Comparison of ENCODE assay signal across 1 cellular context in genomic region chr7:127253289-127254162, GRCh38.
TF ChIP-seq lines count a peak whose summit lies in the region.

No MANE protein-coding gene starts in this region.

TF ChIP-seq in GM12878, 131 proteins besides CTCF, POLR2A, EP300 and RAD21 (continued from another document):
- TF ChIP-seq, protein P1, sequence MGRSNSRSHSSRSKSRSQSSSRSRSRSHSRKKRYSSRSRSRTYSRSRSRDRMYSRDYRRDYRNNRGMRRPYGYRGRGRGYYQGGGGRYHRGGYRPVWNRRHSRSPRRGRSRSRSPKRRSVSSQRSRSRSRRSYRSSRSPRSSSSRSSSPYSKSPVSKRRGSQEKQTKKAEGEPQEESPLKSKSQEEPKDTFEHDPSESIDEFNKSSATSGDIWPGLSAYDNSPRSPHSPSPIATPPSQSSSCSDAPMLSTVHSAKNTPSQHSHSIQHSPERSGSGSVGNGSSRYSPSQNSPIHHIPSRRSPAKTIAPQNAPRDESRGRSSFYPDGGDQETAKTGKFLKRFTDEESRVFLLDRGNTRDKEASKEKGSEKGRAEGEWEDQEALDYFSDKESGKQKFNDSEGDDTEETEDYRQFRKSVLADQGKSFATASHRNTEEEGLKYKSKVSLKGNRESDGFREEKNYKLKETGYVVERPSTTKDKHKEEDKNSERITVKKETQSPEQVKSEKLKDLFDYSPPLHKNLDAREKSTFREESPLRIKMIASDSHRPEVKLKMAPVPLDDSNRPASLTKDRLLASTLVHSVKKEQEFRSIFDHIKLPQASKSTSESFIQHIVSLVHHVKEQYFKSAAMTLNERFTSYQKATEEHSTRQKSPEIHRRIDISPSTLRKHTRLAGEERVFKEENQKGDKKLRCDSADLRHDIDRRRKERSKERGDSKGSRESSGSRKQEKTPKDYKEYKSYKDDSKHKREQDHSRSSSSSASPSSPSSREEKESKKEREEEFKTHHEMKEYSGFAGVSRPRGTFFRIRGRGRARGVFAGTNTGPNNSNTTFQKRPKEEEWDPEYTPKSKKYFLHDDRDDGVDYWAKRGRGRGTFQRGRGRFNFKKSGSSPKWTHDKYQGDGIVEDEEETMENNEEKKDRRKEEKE (IDR thresholded peaks at IDR 0.05): no peak
- TF ChIP-seq ZNF274 (IDR thresholded peaks at IDR 0.05; ENCODE audit: insufficient read depth, insufficient read length) (no peak), RELA (IDR thresholded peaks at IDR 0.05; ENCODE audit: borderline replicate concordance, partially characterized antibody) (no peak), SRF (IDR thresholded peaks at IDR 0.05; ENCODE audit: low read depth in 2 of 2, low read length in 2 of 2) (no peak), NR2C1 (IDR thresholded peaks at IDR 0.05) (no peak), HDAC2 (IDR thresholded peaks at IDR 0.05) (0 out of 2 replicates have a peak, but pooled peaks have one; percentile 47), NR2C2 (IDR thresholded peaks at IDR 0.05; ENCODE audit: borderline replicate concordance, control insufficient read depth, insufficient read length, low read depth) (no peak), SMAD5 (IDR thresholded peaks at IDR 0.05; ENCODE audit: low read depth) (no peak), PAX5 (IDR thresholded peaks at IDR 0.05; ENCODE audit: borderline replicate concordance, low read depth, low read length) (no peak)
- TF ChIP-seq, protein P2, sequence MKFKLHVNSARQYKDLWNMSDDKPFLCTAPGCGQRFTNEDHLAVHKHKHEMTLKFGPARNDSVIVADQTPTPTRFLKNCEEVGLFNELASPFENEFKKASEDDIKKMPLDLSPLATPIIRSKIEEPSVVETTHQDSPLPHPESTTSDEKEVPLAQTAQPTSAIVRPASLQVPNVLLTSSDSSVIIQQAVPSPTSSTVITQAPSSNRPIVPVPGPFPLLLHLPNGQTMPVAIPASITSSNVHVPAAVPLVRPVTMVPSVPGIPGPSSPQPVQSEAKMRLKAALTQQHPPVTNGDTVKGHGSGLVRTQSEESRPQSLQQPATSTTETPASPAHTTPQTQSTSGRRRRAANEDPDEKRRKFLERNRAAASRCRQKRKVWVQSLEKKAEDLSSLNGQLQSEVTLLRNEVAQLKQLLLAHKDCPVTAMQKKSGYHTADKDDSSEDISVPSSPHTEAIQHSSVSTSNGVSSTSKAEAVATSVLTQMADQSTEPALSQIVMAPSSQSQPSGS (IDR thresholded peaks at IDR 0.05; ENCODE audit: low read length): no peak
TF ChIP-seq in GM12878: peak in this region for 4.
